In genomic region chr5:133421394-133421793, GRCh38 we compare ENCODE assay signal across 9 cellular contexts.
DNase-seq lines count a peak whose midpoint lies in the region; ATAC-seq, FAIRE-seq and TF ChIP-seq lines count a peak whose summit lies in the region.
"Had no signal": no experiment of that assay in that cellular context is flagged by ENCODE, and none has a peak within 500 bp of the region (broad histone marks: within the 10 kb centered on the region; RNA-seq: fewer than 3 reads in every experiment).

No MANE protein-coding gene starts in this region.

- H4K20me1 ChIP-seq in IMR-90 (ENCODE audit: insufficient read depth, low read length) (no peaks in the 10 kb centered on the region), astrocyte (ENCODE audit: insufficient read depth, low read length) (no peaks in the 10 kb centered on the region)

- H3K36me3 ChIP-seq in IMR-90 (ENCODE audit: control insufficient read depth, insufficient read depth, low read length) (no peaks in the 10 kb centered on the region), astrocyte (ENCODE audit: insufficient read depth, low read length) (no peaks in the 10 kb centered on the region)

- no peak overlapping the region for H4K5ac ChIP-seq in IMR-90 (ENCODE audit: low read depth, low read length)

- TF ChIP-seq POLR2A in IMR-90 (IDR thresholded peaks at IDR 0.05; ENCODE audit: low read depth, low read length): no peak

- H3K56ac ChIP-seq in IMR-90 (ENCODE audit: extremely low read depth, insufficient read depth, low read length): no peak overlapping the region

- WGBS in IMR-90 (ENCODE audit: extremely low coverage in 2 of 2, insufficient read length in 1 of 2), 2 experiments: 0% methylated on average over 1 of the region's 8 CpGs; no CpG with 5 or more reads in 1 of the 2 experiments

- in situ Hi-C loops in IMR-90 (cut with MboI; ENCODE audit: low sequenced_read_pairs): loop anchor here (10.0 kb wide), 1 partner anchor 523 kb away; no protein-coding TSS in a partner anchor

- intact Hi-C loops in IMR-90 (cut with micrococcal nuclease): loop anchor here (5.0 kb wide), 1 partner anchor 521 kb away; no protein-coding TSS in a partner anchor

- no peak overlapping the region for H2AK5ac ChIP-seq in IMR-90 (ENCODE audit: low read depth, low read length)

- no peak overlapping the region for H2BK5ac ChIP-seq in IMR-90 (ENCODE audit: low read depth, low read length, poor library complexity, severe bottlenecking)

- TF ChIP-seq CTCF in IMR-90 (conservative IDR thresholded peaks at IDR 0.05; ENCODE audit: low read depth, low read length) (peak; percentile 21; the same call in 1 of the 2 replicates), astrocyte (IDR thresholded peaks at IDR 0.05; ENCODE audit: insufficient read depth, low read depth, low read length) (peak; percentile 39), neural crest cell (conservative IDR thresholded peaks at IDR 0.05) (peak; percentile 56)

- H3K4me3 ChIP-seq in IMR-90 (ENCODE audit: insufficient read depth, low read depth, low read length) (no peak overlapping the region), astrocyte (ENCODE audit: insufficient read depth, low read depth, low read length) (no peak overlapping the region)

- H4K91ac ChIP-seq in IMR-90 (ENCODE audit: insufficient read depth, low read depth, low read length): no peak overlapping the region

- ATAC-seq in IMR-90 (ENCODE audit: low read depth) (no peak), GM21381 (IDR thresholded peaks at IDR 0.05; ENCODE audit: unreplicated experiment) (no peak), HG03175 (IDR thresholded peaks at IDR 0.05; ENCODE audit: unreplicated experiment) (no peak)

- no peak overlapping the region for H2BK20ac ChIP-seq in IMR-90 (ENCODE audit: low read depth, low read length)

- DNase-seq in SIG-M5 treated with dmso at 0.1 percent for 504 hours (lab: John Stamatoyannopoulos, UW; ENCODE audit: unreplicated experiment) (peak; percentile 7), SIG-M5 (lab: John Stamatoyannopoulos, UW) (no peak), IMR-90 (no peak), astrocyte (ENCODE audit: low read depth) (peak; percentile 2), neural crest cell (ENCODE audit: low read depth, low spot score) (peak; percentile 44), putamen (ENCODE audit: low spot score) (no peak)
- DNase-seq: NCI-H1105 had no signal

- no TSS peak for BruUV-seq in IMR-90 (replicated peaks; lab: Mats Ljungman, UMichigan)

- H2AFZ ChIP-seq in IMR-90 (replicated peaks; ENCODE audit: low read length, poor library complexity): no peak overlapping the region
- no peak overlapping the region for H2AFZ ChIP-seq in astrocyte (ENCODE audit: low read depth, low read length)

- H3K4me2 ChIP-seq in IMR-90 (ENCODE audit: low read depth, low read length) (no peak overlapping the region), astrocyte (ENCODE audit: low read length) (no peak overlapping the region)

- H3K9me3 ChIP-seq in IMR-90 (ENCODE audit: control insufficient read depth, insufficient read depth, low read length): no peaks in the 10 kb centered on the region
- H3K9me3 ChIP-seq in astrocyte (ENCODE audit: insufficient read depth, low read depth, low read length): no peaks in the 10 kb centered on the region

- H3K27me3 ChIP-seq in IMR-90 (ENCODE audit: control insufficient read depth, insufficient read depth, low read length) (peaks cover 7% of the 10 kb centered on the region), astrocyte (ENCODE audit: insufficient read depth, low read length) (peaks cover 14% of the 10 kb centered on the region)

- no peak overlapping the region for H2AK9ac ChIP-seq in IMR-90 (replicated peaks; ENCODE audit: low read depth, low read length, poor library complexity)

- no peak overlapping the region for H3K18ac ChIP-seq in IMR-90 (ENCODE audit: low read depth, low read length)

- CTCF ChIA-PET in IMR-90 (lab: Yijun Ruan, JAX): no interaction called here

- H3K9ac ChIP-seq in IMR-90 (ENCODE audit: low read depth, low read length) (no peak overlapping the region), astrocyte (ENCODE audit: low read length) (no peak overlapping the region)

- H3K4me1 Mint-ChIP-seq in astrocyte (ENCODE audit: low read depth, unreplicated experiment) (peaks cover 10% of the 10 kb centered on the region), neural crest cell (peaks cover 45% of the 10 kb centered on the region)

- H3K36me3 Mint-ChIP-seq in astrocyte (ENCODE audit: low read depth, unreplicated experiment): no peaks in the 10 kb centered on the region
- no peaks in the 10 kb centered on the region for H3K36me3 Mint-ChIP-seq in neural crest cell (ENCODE audit: low read depth)

- no peak for TF ChIP-seq RAD21 in IMR-90 (IDR thresholded peaks at IDR 0.05; ENCODE audit: low read length)

- FAIRE-seq in astrocyte (lab: Jason Lieb, UNC): no peak

- H3K4ac ChIP-seq in IMR-90 (ENCODE audit: low read depth, low read length): no peak overlapping the region

- H2BK15ac ChIP-seq in IMR-90 (ENCODE audit: low read depth, low read length): no peak overlapping the region

- H3K79me1 ChIP-seq in IMR-90 (ENCODE audit: low read depth in 1 of 2, low read length in 2 of 2): no peaks in the 10 kb centered on the region

- H3K27ac ChIP-seq in IMR-90 (ENCODE audit: insufficient read depth, low read length): no peak overlapping the region
- no peak overlapping the region for H3K27ac ChIP-seq in astrocyte (ENCODE audit: low read depth, low read length)

- dilution Hi-C loops in IMR-90 (cut with HindIII; ENCODE audit: low sequenced_read_pairs, unreplicated experiment): no loop called here

- no peak overlapping the region for H2BK120ac ChIP-seq in IMR-90 (ENCODE audit: low read depth, low read length)

- H3K4me3 Mint-ChIP-seq in astrocyte (ENCODE audit: unreplicated experiment) (no peak overlapping the region), neural crest cell (no peak overlapping the region)

- H3K27me3 Mint-ChIP-seq in astrocyte (ENCODE audit: low read depth, unreplicated experiment) (peaks cover 19% of the 10 kb centered on the region), neural crest cell (ENCODE audit: low read depth) (peaks cover 13% of the 10 kb centered on the region)

- no peak overlapping the region for H3K14ac ChIP-seq in IMR-90 (replicated peaks; ENCODE audit: low read depth, low read length)

- H3K27ac Mint-ChIP-seq in astrocyte (ENCODE audit: unreplicated experiment) (no peak overlapping the region), neural crest cell (ENCODE audit: unreplicated experiment) (no peak overlapping the region)

- H3K79me2 ChIP-seq in astrocyte (ENCODE audit: insufficient read depth, low read length): no peaks in the 10 kb centered on the region

- H3K4me1 ChIP-seq in IMR-90 (ENCODE audit: control insufficient read depth, insufficient read depth, low read length) (no peaks in the 10 kb centered on the region), astrocyte (ENCODE audit: insufficient read depth, low read length) (peaks cover 4% of the 10 kb centered on the region)

- POLR2A ChIA-PET in IMR-90 (lab: Charles Lee; ENCODE audit: unreplicated experiment): no interaction called here

- H3K9me3 Mint-ChIP-seq in astrocyte (ENCODE audit: unreplicated experiment) (no peaks in the 10 kb centered on the region), neural crest cell (peaks cover 2% of the 10 kb centered on the region)

- H4K8ac ChIP-seq in IMR-90 (ENCODE audit: low read depth in 2 of 2, low read length in 2 of 2): no peak overlapping the region

- no peaks in the 10 kb centered on the region for H3K9me1 ChIP-seq in IMR-90 (ENCODE audit: insufficient read depth, low read length)

- no peak overlapping the region for H3K23ac ChIP-seq in IMR-90 (ENCODE audit: low read depth, low read length)

TF ChIP-seq in IMR-90, 13 proteins besides CTCF, POLR2A, EP300 and RAD21:
- TF ChIP-seq BHLHE40 (IDR thresholded peaks at IDR 0.05; ENCODE audit: low read depth, low read length): no peak
- no peak for TF ChIP-seq NFE2L2 (IDR thresholded peaks at IDR 0.05; ENCODE audit: low read depth, low read length)
- TF ChIP-seq MAFK (IDR thresholded peaks at IDR 0.05; ENCODE audit: low read depth, low read length): no peak
- TF ChIP-seq USF2 (IDR thresholded peaks at IDR 0.05; ENCODE audit: low read depth, low read length): no peak
- no peak for TF ChIP-seq CHD1 (IDR thresholded peaks at IDR 0.05; ENCODE audit: low read depth, low read length)
- TF ChIP-seq MXI1 (IDR thresholded peaks at IDR 0.05; ENCODE audit: borderline replicate concordance, low read depth, low read length): no peak
- no peak for TF ChIP-seq RFX5 (IDR thresholded peaks at IDR 0.05; ENCODE audit: low read depth, low read length)
- no peak for TF ChIP-seq SMC3 (IDR thresholded peaks at IDR 0.05; ENCODE audit: low read depth, low read length)
- no peak for TF ChIP-seq CEBPB (IDR thresholded peaks at IDR 0.05; ENCODE audit: low read depth, low read length)
- no peak for TF ChIP-seq ELK1 (IDR thresholded peaks at IDR 0.05; ENCODE audit: borderline replicate concordance, low read depth, low read length)
- TF ChIP-seq RCOR1 (IDR thresholded peaks at IDR 0.05; ENCODE audit: insufficient replicate concordance, low read length): no peak
- no peak for TF ChIP-seq MAZ (IDR thresholded peaks at IDR 0.05; ENCODE audit: borderline replicate concordance, low read depth, low read length)

Comparison
In these comparisons a context has a peak if more than half of its experiments do, and no peak if none do; other contexts are left out.
1. DNase-seq: peak in SIG-M5 treated with dmso at 0.1 percent for 504 hours (single experiment), astrocyte (single experiment) and neural crest cell (single experiment); none in SIG-M5 (single experiment), IMR-90 (single experiment) and putamen (single experiment).
2. Peak in every context shown above with its lines, with median percentiles within 50 percentile points of each other: CTCF ChIP-seq.